ENCODE assay signal across 11 cellular contexts in the genomic region with DNA sequence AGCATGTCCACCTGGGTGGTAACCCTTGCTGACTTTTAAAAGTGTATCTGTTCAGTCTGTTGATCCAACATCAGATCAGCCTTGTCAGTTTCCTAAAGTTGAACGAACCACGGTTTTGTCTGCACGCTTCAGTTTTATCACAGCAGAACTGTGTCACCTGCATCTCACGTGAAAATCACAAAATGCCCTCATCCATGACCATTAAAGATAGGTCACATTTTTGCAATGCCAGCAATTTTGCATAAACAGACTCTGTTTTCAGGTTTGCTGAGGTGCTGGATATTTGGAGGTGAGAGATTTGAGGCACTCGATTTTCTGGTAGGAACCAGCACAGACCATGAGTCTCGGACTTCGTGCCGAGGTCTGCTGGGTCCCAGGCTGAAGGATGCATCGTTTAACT. TPM values are rescaled to one million over a fixed set of nuclear protein-coding genes. Genes with fewer than 3 reads are reported as not detected.
A peak's percentile ranks its signal among the peaks of the same experiment; 100 is the strongest.
DNase-seq lines count a peak whose midpoint lies in the region; ATAC-seq and TF ChIP-seq lines count a peak whose summit lies in the region.
"Had no signal": no experiment of that assay in that cellular context is flagged by ENCODE, and none has a peak within 500 bp of the region (broad histone marks: within the 10 kb centered on the region; RNA-seq: fewer than 3 reads in every experiment).

No MANE protein-coding gene starts in this region.

- no peak for TF ChIP-seq EP300 in SK-N-SH (IDR thresholded peaks at IDR 0.05; ENCODE audit: borderline replicate concordance in 1 of 2, low read depth in 1 of 2, low read length in 1 of 2)

- H3F3A ChIP-seq in SK-N-SH (replicated peaks; ENCODE audit: insufficient read depth) (peaks cover 30% of the 10 kb centered on the region), smooth muscle cell (ENCODE audit: low read depth) (peaks cover 35% of the 10 kb centered on the region)

- peaks cover 11 to 13% of the 10 kb centered on the region in 2 experiments for H3K36me3 ChIP-seq in SK-N-SH (replicated peaks in 1 of 2; ENCODE audit: control insufficient read depth in 1 of 2, insufficient read depth in 2 of 2, low read length in 1 of 2)
- H3K36me3 ChIP-seq in smooth muscle cell (ENCODE audit: low read depth): no peaks in the 10 kb centered on the region

- H3K4me3 ChIP-seq in SK-N-SH (ENCODE audit: low read depth in 2 of 2, low read length in 1 of 2): no peak overlapping the region; a peak in 1 of 4 replicates
- peak overlapping the region; percentile 73; the same call in 1 of the 2 replicates for H3K4me3 ChIP-seq in WI38 (ENCODE audit: low read depth, low read length)
- peak overlapping the region; percentile 82 for H3K4me3 ChIP-seq in fibroblast of the aortic adventitia (ENCODE audit: low read depth, low read length)
- H3K4me3 ChIP-seq in smooth muscle cell: peak overlapping the region; percentile 82

- H4K20me1 ChIP-seq in SK-N-SH (ENCODE audit: insufficient read depth): peaks cover 60% of the 10 kb centered on the region
- peaks cover 68% of the 10 kb centered on the region for H4K20me1 ChIP-seq in smooth muscle cell (ENCODE audit: low read depth)

- no peaks in the 10 kb centered on the region for H3K9me2 ChIP-seq in SK-N-SH

- H3K9me3 ChIP-seq in SK-N-SH (no peaks in the 10 kb centered on the region), smooth muscle cell (replicated peaks; ENCODE audit: low read depth) (no peaks in the 10 kb centered on the region)
- H3K9me3 ChIP-seq: colonic mucosa, spleen had no signal

- H3K27ac ChIP-seq in SK-N-SH (ENCODE audit: low read depth in 2 of 2, low read length in 1 of 2) (peak overlapping the region in 1 of 2 experiments; percentile 93; a peak in 3 of 4 replicates), smooth muscle cell (ENCODE audit: low read depth) (peak overlapping the region; percentile 93)
- H3K27ac ChIP-seq: 22Rv1 had no signal

- POLR2A ChIA-PET in SK-N-SH (lab: Yijun Ruan, JAX): no interaction called here

- in situ Hi-C loops in G401 (cut with HindIII; ENCODE audit: low sequenced_read_pairs): no loop called here

- H2AFZ ChIP-seq in SK-N-SH (ENCODE audit: low read depth): no peak overlapping the region
- H2AFZ ChIP-seq in smooth muscle cell (ENCODE audit: low read depth): no peak overlapping the region

- TF ChIP-seq CTCF in SK-N-SH (IDR thresholded peaks at IDR 0.05) (no peak), WI38 (IDR thresholded peaks at IDR 0.05; ENCODE audit: low read depth, low read length) (no peak), fibroblast of the aortic adventitia (IDR thresholded peaks at IDR 0.05; ENCODE audit: insufficient read depth, low read length) (no peak), smooth muscle cell (IDR thresholded peaks at IDR 0.05; ENCODE audit: borderline replicate concordance, insufficient read depth, poor library complexity, severe bottlenecking) (no peak)

- H3K4me1 ChIP-seq in SK-N-SH (ENCODE audit: control insufficient read depth in 1 of 2, insufficient read depth in 2 of 2, low read depth in 1 of 2, low read length in 1 of 2) (peaks cover 31 to 49% of the 10 kb centered on the region in 2 experiments), smooth muscle cell (ENCODE audit: low read depth) (peaks cover 24% of the 10 kb centered on the region)

- H3K27me3 ChIP-seq in SK-N-SH (ENCODE audit: insufficient read depth) (no peaks in the 10 kb centered on the region), smooth muscle cell (ENCODE audit: low read depth) (no peaks in the 10 kb centered on the region)

- DNase-seq in SK-N-SH: no peak
- DNase-seq in fibroblast of the aortic adventitia (ENCODE audit: low read depth): peak; percentile 39
- no peak for DNase-seq in smooth muscle cell (lab: John Stamatoyannopoulos, UW; ENCODE audit: unreplicated experiment)
- DNase-seq in G401 (ENCODE audit: low spot score): no peak
- no peak for DNase-seq in glomerular visceral epithelial cell (ENCODE audit: extremely low spot score)
- DNase-seq in NCI-H748 (lab: John Stamatoyannopoulos, UW; ENCODE audit: unreplicated experiment): no peak

- no peak for TF ChIP-seq RAD21 in SK-N-SH (IDR thresholded peaks at IDR 0.05; ENCODE audit: low read length)

- H3K9ac ChIP-seq in SK-N-SH: no peak overlapping the region
- peak overlapping the region; percentile 77 for H3K9ac ChIP-seq in smooth muscle cell (ENCODE audit: low read depth)

- H3K4me2 ChIP-seq in SK-N-SH: peak overlapping the region; percentile 97
- H3K4me2 ChIP-seq in smooth muscle cell: peak overlapping the region; percentile 94

- ATAC-seq in SK-N-SH treated with all-trans-retinoic acid at 6 μM for 48 hours: no peak

- 94% methylated on average over 9 of the region's 9 CpGs for WGBS in SK-N-SH (ENCODE audit: low lambda C conversion rate)
- 91% methylated on average over 9 of the region's 9 CpGs for WGBS in smooth muscle cell (ENCODE audit: low lambda C conversion rate)

- CTCF ChIA-PET in SK-N-SH (lab: Yijun Ruan, JAX): no interaction called here

- H3K79me2 ChIP-seq in SK-N-SH (ENCODE audit: insufficient read depth): peaks cover 61% of the 10 kb centered on the region
- peaks cover 61% of the 10 kb centered on the region for H3K79me2 ChIP-seq in smooth muscle cell (ENCODE audit: low read depth)

TF ChIP-seq in SK-N-SH, 30 proteins besides CTCF, POLR2A, EP300 and RAD21:
- TF ChIP-seq FOSL2 (IDR thresholded peaks at IDR 0.05; ENCODE audit: borderline replicate concordance, low read depth) (no peak), MXI1 (IDR thresholded peaks at IDR 0.05; ENCODE audit: low read depth, low read length) (no peak), TEAD4 (IDR thresholded peaks at IDR 0.05; ENCODE audit: borderline replicate concordance, insufficient read depth) (no peak)
- TF ChIP-seq, protein P1, sequence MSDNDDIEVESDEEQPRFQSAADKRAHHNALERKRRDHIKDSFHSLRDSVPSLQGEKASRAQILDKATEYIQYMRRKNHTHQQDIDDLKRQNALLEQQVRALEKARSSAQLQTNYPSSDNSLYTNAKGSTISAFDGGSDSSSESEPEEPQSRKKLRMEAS (IDR thresholded peaks at IDR 0.05; ENCODE audit: low read depth): no peak

TF ChIP-seq in SK-N-SH treated with all-trans-retinoic acid at 6 μM for 48 hours, 23 proteins besides CTCF, POLR2A, EP300 and RAD21 (continues in another document):
- TF ChIP-seq RARB (CRISPR knock-in tag; IDR thresholded peaks at IDR 0.05) (no peak), ZNF8 (CRISPR knock-in tag; IDR thresholded peaks at IDR 0.05) (no peak), TCF4 (CRISPR knock-in tag; IDR thresholded peaks at IDR 0.05; ENCODE audit: borderline replicate concordance) (no peak), CREB5 (CRISPR knock-in tag; IDR thresholded peaks at IDR 0.05; ENCODE audit: low read depth) (no peak), GLIS3 (CRISPR knock-in tag; IDR thresholded peaks at IDR 0.05) (no peak), TOX (CRISPR knock-in tag; IDR thresholded peaks at IDR 0.05; ENCODE audit: borderline replicate concordance) (no peak)
- TF ChIP-seq, protein P2, sequence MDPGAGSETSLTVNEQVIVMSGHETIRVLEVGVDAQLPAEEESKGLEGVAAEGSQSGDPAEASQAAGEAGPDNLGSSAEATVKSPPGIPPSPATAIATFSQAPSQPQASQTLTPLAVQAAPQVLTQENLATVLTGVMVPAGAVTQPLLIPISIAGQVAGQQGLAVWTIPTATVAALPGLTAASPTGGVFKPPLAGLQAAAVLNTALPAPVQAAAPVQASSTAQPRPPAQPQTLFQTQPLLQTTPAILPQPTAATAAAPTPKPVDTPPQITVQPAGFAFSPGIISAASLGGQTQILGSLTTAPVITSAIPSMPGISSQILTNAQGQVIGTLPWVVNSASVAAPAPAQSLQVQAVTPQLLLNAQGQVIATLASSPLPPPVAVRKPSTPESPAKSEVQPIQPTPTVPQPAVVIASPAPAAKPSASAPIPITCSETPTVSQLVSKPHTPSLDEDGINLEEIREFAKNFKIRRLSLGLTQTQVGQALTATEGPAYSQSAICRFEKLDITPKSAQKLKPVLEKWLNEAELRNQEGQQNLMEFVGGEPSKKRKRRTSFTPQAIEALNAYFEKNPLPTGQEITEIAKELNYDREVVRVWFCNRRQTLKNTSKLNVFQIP (CRISPR knock-in tag; IDR thresholded peaks at IDR 0.05; ENCODE audit: borderline replicate concordance, low read depth): no peak
- TF ChIP-seq, protein P3, sequence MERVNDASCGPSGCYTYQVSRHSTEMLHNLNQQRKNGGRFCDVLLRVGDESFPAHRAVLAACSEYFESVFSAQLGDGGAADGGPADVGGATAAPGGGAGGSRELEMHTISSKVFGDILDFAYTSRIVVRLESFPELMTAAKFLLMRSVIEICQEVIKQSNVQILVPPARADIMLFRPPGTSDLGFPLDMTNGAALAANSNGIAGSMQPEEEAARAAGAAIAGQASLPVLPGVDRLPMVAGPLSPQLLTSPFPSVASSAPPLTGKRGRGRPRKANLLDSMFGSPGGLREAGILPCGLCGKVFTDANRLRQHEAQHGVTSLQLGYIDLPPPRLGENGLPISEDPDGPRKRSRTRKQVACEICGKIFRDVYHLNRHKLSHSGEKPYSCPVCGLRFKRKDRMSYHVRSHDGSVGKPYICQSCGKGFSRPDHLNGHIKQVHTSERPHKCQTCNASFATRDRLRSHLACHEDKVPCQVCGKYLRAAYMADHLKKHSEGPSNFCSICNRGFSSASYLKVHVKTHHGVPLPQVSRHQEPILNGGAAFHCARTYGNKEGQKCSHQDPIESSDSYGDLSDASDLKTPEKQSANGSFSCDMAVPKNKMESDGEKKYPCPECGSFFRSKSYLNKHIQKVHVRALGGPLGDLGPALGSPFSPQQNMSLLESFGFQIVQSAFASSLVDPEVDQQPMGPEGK (CRISPR knock-in tag; IDR thresholded peaks at IDR 0.05; ENCODE audit: borderline replicate concordance): no peak

RNA-seq across cellular contexts. Expression of gene METRNL, which starts 3.0 kb away (rescaled TPM):
- polyA plus RNA-seq in SK-N-SH (2012; rRNA removed) (50.8 and 75.5 TPM in 2 replicates), smooth muscle cell (98.1 and 101 TPM in 2 replicates)
- polyA plus RNA-seq in SK-N-SH (2012; cell fraction: cytosol; rRNA removed): 31.7 and 51.3 TPM in 2 replicates
- polyA plus RNA-seq in SK-N-SH (2012; cell fraction: nucleus; rRNA removed): 56.5 and 122 TPM in 2 replicates
- total RNA-seq in fibroblast of the aortic adventitia (ENCODE audit: low replicate concordance) (77.4 and 105 TPM in 2 replicates), smooth muscle cell (48.3 and 55.6 TPM in 2 replicates)
- total RNA-seq in G401 (2014; rRNA removed; shearing (Covaris generic)): 27.8 and 31.9 TPM in 2 replicates

Comparison
In these comparisons a context has a peak if more than half of its experiments do, and no peak if none do; other contexts are left out.
1. H3K4me3 ChIP-seq: peak in WI38 (single experiment), fibroblast of the aortic adventitia (single experiment) and smooth muscle cell (single experiment); none in SK-N-SH (0 of 2).